In genomic region chr21:46188226-46189212, GRCh38 we compare ENCODE assay signal across 9 cellular contexts. TPM values are rescaled to one million over a fixed set of nuclear protein-coding genes. Genes with fewer than 3 reads are reported as not detected.
DNase-seq lines count a peak whose midpoint lies in the region; ATAC-seq lines count a peak whose summit lies in the region.
"Had no signal": no experiment of that assay in that cellular context is flagged by ENCODE, and none has a peak within 500 bp of the region (broad histone marks: within the 10 kb centered on the region; RNA-seq: fewer than 3 reads in every experiment).

No MANE protein-coding gene starts in this region.

- no peak overlapping the region for H2BK120ac ChIP-seq in mesendoderm (ENCODE audit: low read depth, low read length)

- peaks cover 12% of the 10 kb centered on the region for H3K36me3 ChIP-seq in mesendoderm (ENCODE audit: control insufficient read depth, insufficient read depth, low read length)

- WGBS in mesendoderm (ENCODE audit: extremely low coverage, insufficient coverage, low lambda C conversion rate) = no CpG with 5 or more reads among the region's 17 CpGs

- no peak overlapping the region for H2AK5ac ChIP-seq in mesendoderm (ENCODE audit: low read length)

- H3K79me2 ChIP-seq in mesendoderm (ENCODE audit: control insufficient read depth, insufficient read depth, low read length) = no peaks in the 10 kb centered on the region

- peak overlapping the region; percentile 36 for H3K27ac ChIP-seq in mesendoderm (ENCODE audit: low read depth, low read length)

- H3K36me3 Mint-ChIP-seq in effector memory CD8-positive, alpha-beta T cell (ENCODE audit: insufficient read depth) = peaks cover 6% of the 10 kb centered on the region

- peak overlapping the region; percentile 28 for H3K56ac ChIP-seq in mesendoderm (ENCODE audit: low read length)

- H3K4me3 Mint-ChIP-seq in effector memory CD8-positive, alpha-beta T cell = no peak overlapping the region

- no peak overlapping the region for H3K4ac ChIP-seq in mesendoderm (ENCODE audit: low read depth, low read length)

- H3K4me3 ChIP-seq in mesendoderm (ENCODE audit: low read length) = no peak overlapping the region
- H3K4me3 ChIP-seq: tibial artery had no signal

- H2BK5ac ChIP-seq in mesendoderm (ENCODE audit: low read length) = no peak overlapping the region

- H3K4me1 ChIP-seq in mesendoderm (ENCODE audit: control insufficient read depth, low read depth, low read length) = peaks cover 2% of the 10 kb centered on the region

- H3K79me1 ChIP-seq in mesendoderm (ENCODE audit: low read length) = no peaks in the 10 kb centered on the region

- H3K4me2 ChIP-seq in mesendoderm (ENCODE audit: low read length) = no peak overlapping the region

- H4K5ac ChIP-seq in mesendoderm (ENCODE audit: low read length) = no peak overlapping the region

- no peaks in the 10 kb centered on the region for H3K27me3 Mint-ChIP-seq in effector memory CD8-positive, alpha-beta T cell

- no peak for ATAC-seq in effector memory CD8-positive, alpha-beta T cell (replicated peaks)

- H2BK15ac ChIP-seq in mesendoderm (replicated peaks; ENCODE audit: low read depth) = no peak overlapping the region

- H3K23ac ChIP-seq in mesendoderm (ENCODE audit: low read length) = no peak overlapping the region

- DNase-seq in DMS53 treated with DMSO at 0.1 percent for 48 hours (lab: John Stamatoyannopoulos, UW; ENCODE audit: unreplicated experiment) (peak; percentile 65), NCI-H2227 (lab: John Stamatoyannopoulos, UW; ENCODE audit: unreplicated experiment) (peak; percentile 18), mesendoderm (peak; percentile 87), HuH-7 (ENCODE audit: low spot score) (no peak), NCI-H526 treated with DMSO at 0.1 percent for 48 hours (lab: John Stamatoyannopoulos, UW) (no peak), GM19240 (ENCODE audit: insufficient read length, low spot score) (no peak)
- no peak for DNase-seq in effector memory CD8-positive, alpha-beta T cell
- DNase-seq in effector CD4-positive, alpha-beta T cell = no peak

- peak overlapping the region; percentile 12 to 29 for H3K27ac Mint-ChIP-seq in effector memory CD8-positive, alpha-beta T cell

- peak overlapping the region; percentile 30 for H3K9ac ChIP-seq in mesendoderm (ENCODE audit: low read length)

- no peaks in the 10 kb centered on the region for H3K9me3 Mint-ChIP-seq in effector memory CD8-positive, alpha-beta T cell

- H4K8ac ChIP-seq in mesendoderm (ENCODE audit: low read depth, low read length) = no peak overlapping the region

- H3K27me3 ChIP-seq in mesendoderm (ENCODE audit: insufficient read depth, low read length, poor library complexity) = no peaks in the 10 kb centered on the region
- H3K27me3 ChIP-seq: tibial artery had no signal

- peaks cover 0 to 7% of the 10 kb centered on the region in 2 donors for H3K4me1 Mint-ChIP-seq in effector memory CD8-positive, alpha-beta T cell (ENCODE audit: low read depth in 2 of 2)

- H3K18ac ChIP-seq in mesendoderm (ENCODE audit: low read length) = no peak overlapping the region

RNA-seq across cellular contexts. Expression of gene SPATC1L, which starts 4.3 kb away (rescaled TPM):
- 43.9 TPM for polyA plus RNA-seq in mesendoderm (2013, experiment 1 of 2)
- 44.7 TPM for polyA plus RNA-seq in mesendoderm (2013, experiment 2 of 2)

RNA-seq across cellular contexts. Expression of gene FTCD, which starts 33.1 kb away (rescaled TPM):
- polyA plus RNA-seq in mesendoderm (2013, experiment 1 of 2) = 2.4 TPM
- polyA plus RNA-seq in mesendoderm (2013, experiment 2 of 2) = 2.9 TPM

RNA-seq across cellular contexts. Expression of gene LSS, which starts 40.1 kb away (rescaled TPM):
- polyA plus RNA-seq in mesendoderm (2013, experiment 1 of 2) = 61.8 TPM
- polyA plus RNA-seq in mesendoderm (2013, experiment 2 of 2) = 61.9 TPM

Comparison
In these comparisons a context has a peak if more than half of its experiments do, and no peak if none do; other contexts are left out.
1. DNase-seq: peak in DMS53 treated with DMSO at 0.1 percent for 48 hours (single experiment), NCI-H2227 (single experiment) and mesendoderm (single experiment); none in effector memory CD8-positive, alpha-beta T cell (0 of 3), HuH-7 (single experiment), NCI-H526 treated with DMSO at 0.1 percent for 48 hours (single experiment), effector CD4-positive, alpha-beta T cell (single experiment) and GM19240 (single experiment).